In the genomic region with DNA sequence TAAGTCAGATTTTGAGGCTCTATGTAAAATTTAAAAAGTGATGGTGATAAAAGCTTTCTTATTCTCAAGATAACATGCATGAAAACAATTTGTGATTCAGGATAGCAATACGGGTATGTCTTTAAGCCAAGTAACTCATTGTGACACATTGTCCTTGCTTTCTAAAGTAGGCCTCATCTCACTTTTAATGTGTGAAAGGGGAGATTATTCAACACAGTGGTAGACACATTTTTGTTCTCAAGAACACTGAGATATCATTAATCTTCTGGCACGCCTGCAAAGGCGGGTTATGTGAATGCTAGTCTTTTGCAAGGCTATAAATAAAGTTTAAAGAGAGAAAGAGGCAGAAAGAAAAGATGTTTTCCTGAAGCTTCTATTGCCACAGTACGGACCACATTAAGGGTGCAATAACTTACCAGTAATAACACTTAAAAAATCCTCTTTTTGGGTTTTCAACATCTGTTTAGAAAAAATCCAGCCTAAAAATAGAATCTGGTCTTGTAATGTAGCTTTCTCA, we compare ENCODE assay signal across 22 cellular contexts.
DNase-seq lines count a peak whose midpoint lies in the region; ATAC-seq and TF ChIP-seq lines count a peak whose summit lies in the region.
"Had no signal": no experiment of that assay in that cellular context is flagged by ENCODE, and none has a peak within 500 bp of the region (broad histone marks: within the 10 kb centered on the region; RNA-seq: fewer than 3 reads in every experiment).

No MANE protein-coding gene starts in this region.

- no peaks in the 10 kb centered on the region for H3K36me3 Mint-ChIP-seq in neural progenitor cell
- H3K36me3 Mint-ChIP-seq: CD4-positive, alpha-beta memory T cell had no signal

- DNase-seq in left cardiac atrium: no peak
- no peak for DNase-seq in Right ventricle myocardium inferior (ENCODE audit: missing footprints)
- peak; percentile 63 for DNase-seq in left kidney (ENCODE audit: low read depth, low spot score)
- DNase-seq in neural progenitor cell (ENCODE audit: low spot score): no peak
- DNase-seq in HK-2 (ENCODE audit: unreplicated experiment): no peak
- no peak for DNase-seq in effector CD8-positive, alpha-beta T cell (lab: John Stamatoyannopoulos, UW)
- DNase-seq: ACHN; CD4-positive, alpha-beta memory T cell; DMS153; GM23248; H9; KG1; NCI-H1092 treated with DMSO at 0.1 percent for 48 hours; NCI-H1436 treated with DMSO at 0.1 percent for 48 hours; NCI-H1930; NCI-H510A had no signal

- ATAC-seq in left cardiac atrium (peak; percentile 51 to 70), Right ventricle myocardium inferior (no peak), HG03354 (IDR thresholded peaks at IDR 0.05; ENCODE audit: poor library complexity, severe bottlenecking, unreplicated experiment) (no peak), GM18868 (IDR thresholded peaks at IDR 0.05; ENCODE audit: unreplicated experiment) (no peak)
- ATAC-seq: Panc1, SK-N-SH treated with all-trans-retinoic acid at 6 μM for 48 hours had no signal

- no peaks in the 10 kb centered on the region for H3K27me3 Mint-ChIP-seq in neural progenitor cell (ENCODE audit: insufficient read depth, low read depth)
- H3K27me3 Mint-ChIP-seq: CD4-positive, alpha-beta memory T cell had no signal

- H3K79me2 ChIP-seq in neural progenitor cell (ENCODE audit: low read depth): no peaks in the 10 kb centered on the region

- no peak overlapping the region for H3K4me3 ChIP-seq in neural progenitor cell
- H3K4me3 ChIP-seq: BLaER1, GM23248 had no signal

- no peak overlapping the region for H3K27ac ChIP-seq in neural progenitor cell
- H3K27ac ChIP-seq: 22Rv1, BLaER1, GM23248 had no signal

- H3K4me1 ChIP-seq in neural progenitor cell: no peaks in the 10 kb centered on the region
- H3K4me1 ChIP-seq: BLaER1 had no signal

- intact Hi-C loops in left cardiac atrium (cut with DNase I) (no loop called here), Right ventricle myocardium inferior (cut with DNase I) (no loop called here)

- no peaks in the 10 kb centered on the region for H3K9me3 ChIP-seq in neural progenitor cell (ENCODE audit: low read depth)
- H3K9me3 ChIP-seq: BLaER1 had no signal

- H3F3A ChIP-seq in neural progenitor cell (ENCODE audit: low read depth): no peaks in the 10 kb centered on the region

- peaks cover 9% of the 10 kb centered on the region for H3K4me1 Mint-ChIP-seq in neural progenitor cell
- H3K4me1 Mint-ChIP-seq: CD4-positive, alpha-beta memory T cell had no signal

- H3K36me3 ChIP-seq in neural progenitor cell: no peaks in the 10 kb centered on the region
- H3K36me3 ChIP-seq: BLaER1 had no signal

- H3K4me2 ChIP-seq in neural progenitor cell: no peak overlapping the region
- H3K4me2 ChIP-seq: BLaER1 had no signal

- peak overlapping the region; percentile 38 for H2AFZ ChIP-seq in neural progenitor cell (replicated peaks)
- H2AFZ ChIP-seq: GM23248 had no signal

- H3K27me3 ChIP-seq in neural progenitor cell: no peaks in the 10 kb centered on the region
- H3K27me3 ChIP-seq: BLaER1 had no signal

- no peaks in the 10 kb centered on the region for H4K20me1 ChIP-seq in neural progenitor cell (ENCODE audit: low read depth)
- H4K20me1 ChIP-seq: BLaER1 had no signal

- no peak overlapping the region for H3K27ac Mint-ChIP-seq in neural progenitor cell
- H3K27ac Mint-ChIP-seq: CD4-positive, alpha-beta memory T cell; H9 had no signal

- H3K9me3 Mint-ChIP-seq in neural progenitor cell: no peaks in the 10 kb centered on the region
- H3K9me3 Mint-ChIP-seq: H9 had no signal

- TF ChIP-seq CTCF in neural progenitor cell (IDR thresholded peaks at IDR 0.05): no peak

- H3K9ac ChIP-seq in neural progenitor cell: no peak overlapping the region
- H3K9ac ChIP-seq: BLaER1, GM23248 had no signal

- no peak overlapping the region for H3K4me3 Mint-ChIP-seq in neural progenitor cell
- H3K4me3 Mint-ChIP-seq: CD4-positive, alpha-beta memory T cell; H9 had no signal

Comparison
In these comparisons a context has a peak if more than half of its experiments do, and no peak if none do; other contexts are left out.
1. ATAC-seq: peak in left cardiac atrium (2 of 2); none in Right ventricle myocardium inferior (single experiment), HG03354 (single experiment) and GM18868 (single experiment).